18 cellular contexts compared by ENCODE assay signal in the genomic region with DNA sequence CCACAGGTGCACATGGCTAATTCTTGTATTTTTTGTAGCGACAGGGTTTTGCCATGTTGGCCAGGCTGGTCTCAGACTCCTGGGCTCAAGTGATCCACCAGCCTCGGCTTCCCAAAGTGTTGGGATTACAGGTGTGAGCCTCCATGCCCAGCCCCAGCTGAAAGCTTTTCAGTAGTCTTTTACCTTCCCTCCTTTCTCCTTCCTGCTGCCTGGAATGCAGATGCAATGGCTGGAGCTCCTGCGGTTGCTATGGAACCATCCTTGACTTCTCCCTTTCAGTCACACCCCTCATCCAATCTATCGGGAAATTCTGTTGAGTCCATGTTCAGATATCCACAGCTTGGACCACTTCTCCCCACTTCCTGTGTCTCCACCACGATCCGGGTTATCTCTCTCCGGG. TPM values are rescaled to one million over a fixed set of nuclear protein-coding genes. Genes with fewer than 3 reads are reported as not detected.
A peak's percentile ranks its signal among the peaks of the same experiment; 100 is the strongest.
DNase-seq lines count a peak whose midpoint lies in the region; ATAC-seq and TF ChIP-seq lines count a peak whose summit lies in the region.
"Had no signal": no experiment of that assay in that cellular context is flagged by ENCODE, and none has a peak within 500 bp of the region (broad histone marks: within the 10 kb centered on the region; RNA-seq: fewer than 3 reads in every experiment).

No MANE protein-coding gene starts in this region.

- no peaks in the 10 kb centered on the region for H3K79me2 ChIP-seq in mammary epithelial cell (ENCODE audit: insufficient read depth, low read length)

- no peak overlapping the region for H3K4me3 Mint-ChIP-seq in MCF 10A (ENCODE audit: unreplicated experiment)
- no peak overlapping the region for H3K4me3 Mint-ChIP-seq in WTC11

- H2AFZ ChIP-seq in mammary epithelial cell (ENCODE audit: low read depth, low read length): no peak overlapping the region

- 98% methylated on average over 7 of the region's 7 CpGs for WGBS in mammary epithelial cell (ENCODE audit: low coverage, missing lambda C conversion rate)
- 81 to 86% (median 81%) methylated on average over 7 of the region's 7 CpGs for WGBS in psoas muscle, 3 donors

- H3K4me3 ChIP-seq in mammary epithelial cell (replicated peaks in 1 of 3; ENCODE audit: insufficient read depth in 1 of 3, low read depth in 2 of 3, low read length in 3 of 3) (no peak overlapping the region), psoas muscle (no peak overlapping the region)
- H3K4me3 ChIP-seq: MG63 had no signal

- CTCF ChIA-PET in MCF 10A (lab: Yijun Ruan, JAX) (interaction anchor here (1.0 to 3.1 kb wide), 2 partner anchors 11 to 22 kb away, joined by 3 to 12 read pairs; no protein-coding TSS in a partner anchor), mammary epithelial cell (lab: Charles Lee; ENCODE audit: low non-redundant PET) (no interaction called here), WTC11 (lab: Charles Lee) (interaction anchor here (2.5 to 2.8 kb wide), 2 partner anchors 16 to 177 kb away, joined by 14 to 22 read pairs; no protein-coding TSS in a partner anchor)

- dilution Hi-C loops in mammary epithelial cell (cut with HindIII; ENCODE audit: low sequenced_read_pairs): no loop called here

- no peaks in the 10 kb centered on the region for H3K9me3 Mint-ChIP-seq in MCF 10A (ENCODE audit: unreplicated experiment)
- peaks cover 4% of the 10 kb centered on the region for H3K9me3 Mint-ChIP-seq in WTC11

- no peak for ATAC-seq in WTC11
- ATAC-seq in psoas muscle: no peak
- ATAC-seq in GM19463 (IDR thresholded peaks at IDR 0.05; ENCODE audit: unreplicated experiment): no peak

- TF ChIP-seq CTCF in MCF 10A (IDR thresholded peaks at IDR 0.05; ENCODE audit: unreplicated experiment) (no peak), mammary epithelial cell (conservative IDR thresholded peaks at IDR 0.05 in 1 of 2, IDR thresholded peaks at IDR 0.05 in 1 of 2; ENCODE audit: extremely low read depth in 1 of 2, insufficient read depth in 1 of 2, low read depth in 1 of 2, low read length in 2 of 2) (no peak), WTC11 (IDR thresholded peaks at IDR 0.05) (no peak), psoas muscle (IDR thresholded peaks at IDR 0.05) (no peak)

- H3K4me1 Mint-ChIP-seq in MCF 10A (ENCODE audit: insufficient read depth, unreplicated experiment) (peaks cover 22% of the 10 kb centered on the region), WTC11 (peaks cover 9% of the 10 kb centered on the region)

- DNase-seq in MCF 10A (ENCODE audit: unreplicated experiment): no peak
- DNase-seq in mammary epithelial cell: no peak
- no peak for DNase-seq in WTC11 (ENCODE audit: low spot score)
- DNase-seq in left kidney (ENCODE audit: low read depth, low spot score): peak; percentile 0
- DNase-seq in psoas muscle: no peak
- no peak for DNase-seq in NCI-H526 (lab: John Stamatoyannopoulos, UW)
- no peak for DNase-seq in NCI-H1105 treated with DMSO at 0.1 percent for 48 hours (lab: John Stamatoyannopoulos, UW)
- DNase-seq: Calu3, DND-41, GDM1, MG63, NCI-H1105, NCI-H1930, NCI-H2171 treated with DMSO at 0.1 percent for 48 hours, Peyer's patch, SIG-M5 had no signal

- no TSS peak for BruUV-seq in MCF 10A (replicated peaks; lab: Mats Ljungman, UMichigan)
- no TSS peak for BruUV-seq in mammary epithelial cell (replicated peaks; lab: Mats Ljungman, UMichigan)

- H3K9me3 ChIP-seq in mammary epithelial cell (replicated peaks; ENCODE audit: insufficient read depth, low read length) (no peaks in the 10 kb centered on the region), psoas muscle (no peaks in the 10 kb centered on the region)
- H3K9me3 ChIP-seq: MG63, Peyer's patch had no signal

- H3K27ac Mint-ChIP-seq in MCF 10A (ENCODE audit: low read depth, unreplicated experiment): peak overlapping the region; percentile 51
- H3K27ac Mint-ChIP-seq in WTC11: peak overlapping the region; percentile 15; the same call in 1 of the 2 replicates

- H3K27me3 ChIP-seq in mammary epithelial cell (ENCODE audit: insufficient read depth, low read length) (no peaks in the 10 kb centered on the region), psoas muscle (ENCODE audit: insufficient read depth in 3 of 3, low read length in 2 of 3) (no peaks in the 10 kb centered on the region)
- H3K27me3 ChIP-seq: MG63, Peyer's patch had no signal

- peaks cover under 1% of the 10 kb centered on the region for H3K36me3 Mint-ChIP-seq in MCF 10A (ENCODE audit: insufficient read depth, unreplicated experiment)
- H3K36me3 Mint-ChIP-seq in WTC11: no peaks in the 10 kb centered on the region

- intact Hi-C loops in MCF 10A (cut with micrococcal nuclease): loop anchor here (5.0 kb wide), 1 partner anchor 90 kb away; the partner anchor contains the start of gene BAHCC1
- intact Hi-C loops in mammary epithelial cell (cut with micrococcal nuclease): no loop called here
- intact Hi-C loops in psoas muscle (cut with DNase I): loop anchor here in 1 of 2 donors (5.0 kb wide), 1 partner anchor 80 kb away; no protein-coding TSS in a partner anchor

- no peaks in the 10 kb centered on the region for H3K36me3 ChIP-seq in mammary epithelial cell (ENCODE audit: insufficient read depth, low read length)
- H3K36me3 ChIP-seq in psoas muscle (ENCODE audit: insufficient read depth in 1 of 2, low read depth in 1 of 2): no peaks in the 10 kb centered on the region
- H3K36me3 ChIP-seq: Peyer's patch had no signal

- H3K27me3 Mint-ChIP-seq in MCF 10A (ENCODE audit: insufficient read depth, unreplicated experiment) (no peaks in the 10 kb centered on the region), WTC11 (ENCODE audit: low read depth) (no peaks in the 10 kb centered on the region; the same call in 1 of the 2 replicates)

- H3K4me1 ChIP-seq in mammary epithelial cell (ENCODE audit: insufficient read depth, low read length): peaks cover 28% of the 10 kb centered on the region
- H3K4me1 ChIP-seq in psoas muscle: peaks cover 17% of the 10 kb centered on the region

- H3K4me2 ChIP-seq in mammary epithelial cell (ENCODE audit: insufficient read depth, low read depth, low read length): no peak overlapping the region
- H3K4me2 ChIP-seq: KMS-11 had no signal

- POLR2A ChIA-PET in MCF 10A (lab: Yijun Ruan, JAX) (interaction anchor here (1.7 kb wide), 1 partner anchor 86 kb away, joined by 5 read pairs; no protein-coding TSS in a partner anchor), WTC11 (lab: Charles Lee) (no interaction called here)

- in situ Hi-C loops in mammary epithelial cell (cut with MboI; ENCODE audit: low sequenced_read_pairs in 2 of 2): no loop called here

- no peaks in the 10 kb centered on the region for H4K20me1 ChIP-seq in mammary epithelial cell (ENCODE audit: insufficient read depth, low read length)

- no peak overlapping the region for H3K9ac ChIP-seq in mammary epithelial cell (ENCODE audit: insufficient read depth, low read length)
- H3K9ac ChIP-seq: KMS-11 had no signal

- H3K27ac ChIP-seq in mammary epithelial cell (ENCODE audit: insufficient read depth, low read depth, low read length) (no peak overlapping the region), psoas muscle (peak overlapping the region; percentile 80)
- H3K27ac ChIP-seq: KMS-11, Peyer's patch had no signal

TF ChIP-seq in WTC11, 78 proteins besides CTCF, POLR2A, EP300 and RAD21 (continues in another document):
- TF ChIP-seq TEAD4 (CRISPR knock-in tag; IDR thresholded peaks at IDR 0.05) (no peak), ZNF219 (CRISPR knock-in tag; IDR thresholded peaks at IDR 0.05; ENCODE audit: borderline replicate concordance) (no peak), MXD4 (CRISPR knock-in tag; IDR thresholded peaks at IDR 0.05; ENCODE audit: borderline replicate concordance) (no peak), ATF3 (CRISPR knock-in tag; conservative IDR thresholded peaks at IDR 0.05) (no peak), E2F4 (CRISPR knock-in tag; IDR thresholded peaks at IDR 0.05; ENCODE audit: borderline replicate concordance, low read depth) (no peak), ZBTB43 (CRISPR knock-in tag; IDR thresholded peaks at IDR 0.05) (no peak), MYBL2 (CRISPR knock-in tag; IDR thresholded peaks at IDR 0.05) (no peak), EMX1 (CRISPR knock-in tag; IDR thresholded peaks at IDR 0.05) (no peak)

RNA-seq across cellular contexts. Expression of gene SLC38A10, which starts 12.5 kb away (rescaled TPM):
- total RNA-seq in MCF 10A (2022) (98.2 and 108 TPM in 2 replicates), mammary epithelial cell (10 to 100 TPM; 36.5 to 71.7 TPM), WTC11 (2021) (47.0 to 62.4 TPM (median 53.9 TPM) in 3 replicates), psoas muscle (10 to 100 TPM; 16.7 to 23.9 (median 18.6) TPM)
- polyA plus RNA-seq in mammary epithelial cell (30.5 TPM), psoas muscle (10 to 100 TPM; 16.9 to 40.6 (median 33.0) TPM)
- polyA minus RNA-seq in mammary epithelial cell: 28.5 TPM
